Comparison of ENCODE assay signal across 23 cellular contexts in the genomic region with DNA sequence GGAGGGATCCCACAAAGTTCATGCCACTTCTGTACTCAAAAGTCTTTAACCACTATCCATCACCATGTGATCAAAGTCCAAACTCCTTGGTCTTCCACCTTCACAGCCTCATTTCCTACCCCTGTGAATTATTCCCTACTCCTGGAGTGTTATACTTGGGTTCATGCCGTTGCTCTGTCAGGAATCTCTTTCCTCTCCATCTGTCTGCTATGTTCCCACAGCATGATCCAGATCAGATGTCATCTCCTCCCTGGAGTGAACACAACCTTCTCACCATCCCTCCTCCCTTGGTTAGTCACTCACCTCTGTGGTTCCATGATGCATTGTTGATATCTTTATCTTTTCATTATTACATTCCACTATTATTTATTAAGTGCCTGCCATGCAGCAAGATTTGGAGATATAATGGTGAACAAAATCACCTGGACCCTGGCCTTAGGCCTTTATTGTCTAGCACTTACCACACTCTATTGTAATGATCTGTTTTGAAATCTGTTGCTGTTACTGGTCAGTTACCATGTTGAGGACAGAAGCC. TPM values are rescaled to one million over a fixed set of nuclear protein-coding genes. Genes with fewer than 3 reads are reported as not detected.
DNase-seq lines count a peak whose midpoint lies in the region; ATAC-seq, FAIRE-seq and TF ChIP-seq lines count a peak whose summit lies in the region.
"Had no signal": no experiment of that assay in that cellular context is flagged by ENCODE, and none has a peak within 500 bp of the region (broad histone marks: within the 10 kb centered on the region; RNA-seq: fewer than 3 reads in every experiment).

No MANE protein-coding gene starts in this region.

- TF ChIP-seq EP300 in transverse colon (IDR thresholded peaks at IDR 0.05; ENCODE audit: low read depth), result no peak

- H3K36me3 ChIP-seq in HEK293 (ENCODE audit: control insufficient read depth in 2 of 2, insufficient read depth in 1 of 2, low read length in 2 of 2), result no peaks in the 10 kb centered on the region
- H3K36me3 ChIP-seq in transverse colon, result no peaks in the 10 kb centered on the region
- H3K36me3 ChIP-seq: BE2C had no signal

- in situ Hi-C loops in transverse colon (cut with MboI; ENCODE audit: low pct_ligation_motif_present in 1 of 4, low pct_unique_long_range_greater_than_20kb in 1 of 4, low sequenced_read_pairs in 3 of 4), result no loop called here

- H3K27ac ChIP-seq in HEK293 (ENCODE audit: extremely low read depth, low read depth, low read length) (no peak overlapping the region), transverse colon (no peak overlapping the region)

- no peak for ATAC-seq in left lobe of liver
- no peak for ATAC-seq in GM18909 (IDR thresholded peaks at IDR 0.05; ENCODE audit: poor library complexity, unreplicated experiment)
- ATAC-seq in HG02588 (IDR thresholded peaks at IDR 0.05; ENCODE audit: unreplicated experiment), result no peak
- ATAC-seq: HCT116, HepG2 had no signal

- H3K9me3 ChIP-seq in HEK293 (ENCODE audit: control insufficient read depth, insufficient read depth, low read depth, low read length) (no peaks in the 10 kb centered on the region), transverse colon (no peaks in the 10 kb centered on the region)
- H3K9me3 ChIP-seq: BE2C had no signal

- CTCF ChIA-PET in HEK293 (lab: Yijun Ruan, JAX), result interaction anchor here (1.0 to 1.4 kb wide), 2 partner anchors 10 to 12 kb away, joined by 3 read pairs; no protein-coding TSS in a partner anchor

- WGBS in transverse colon (ENCODE audit: low coverage in 1 of 2), 2 donors, result 11 to 66% methylated on average over 1 of the region's 1 CpG

- DNase-seq in cerebellar cortex (ENCODE audit: low spot score) (peak; percentile 55), left lobe of liver (ENCODE audit: low spot score) (peak; percentile 6), transverse colon (no peak), GM19239 (ENCODE audit: insufficient read length, low spot score) (no peak)
- DNase-seq: ACHN; BE2C; CD4-positive, CD25-positive, alpha-beta regulatory T cell; CD8-positive, alpha-beta memory T cell; COR-L47; DMS 273 treated with DMSO at 0.1 percent for 48 hours; DMS53; DND-41; EL had no signal

- H3K4me1 ChIP-seq in HEK293 (ENCODE audit: control insufficient read depth, insufficient read depth, low read length) (no peaks in the 10 kb centered on the region), transverse colon (no peaks in the 10 kb centered on the region)
- H3K4me1 ChIP-seq: BE2C had no signal

- TF ChIP-seq CTCF in HEK293 (tag by site-specific recombination; IDR thresholded peaks at IDR 0.05) (no peak), transverse colon (IDR thresholded peaks at IDR 0.05) (no peak)

- TF ChIP-seq POLR2A in transverse colon (IDR thresholded peaks at IDR 0.05), result no peak

- FAIRE-seq in GM19239 (lab: Jason Lieb, UNC), result no peak
- FAIRE-seq: A204.1, G401.6, GM12891, H54, HepG2 had no signal

- no peaks in the 10 kb centered on the region for H3K27me3 ChIP-seq in transverse colon

- intact Hi-C loops in transverse colon (cut with DNase I; ENCODE audit: low total_unique reads), result no loop called here

- POLR2A ChIA-PET in HEK293 (lab: Yijun Ruan, JAX), result no interaction called here

- no peak overlapping the region for H3K4me3 ChIP-seq in HEK293 (ENCODE audit: low read depth, low read length)
- no peak overlapping the region for H3K4me3 ChIP-seq in transverse colon
- H3K4me3 ChIP-seq: GM23338 had no signal

TF ChIP-seq in HEK293, 187 proteins besides CTCF, POLR2A, EP300 and RAD21:
- TF ChIP-seq, protein P1, sequence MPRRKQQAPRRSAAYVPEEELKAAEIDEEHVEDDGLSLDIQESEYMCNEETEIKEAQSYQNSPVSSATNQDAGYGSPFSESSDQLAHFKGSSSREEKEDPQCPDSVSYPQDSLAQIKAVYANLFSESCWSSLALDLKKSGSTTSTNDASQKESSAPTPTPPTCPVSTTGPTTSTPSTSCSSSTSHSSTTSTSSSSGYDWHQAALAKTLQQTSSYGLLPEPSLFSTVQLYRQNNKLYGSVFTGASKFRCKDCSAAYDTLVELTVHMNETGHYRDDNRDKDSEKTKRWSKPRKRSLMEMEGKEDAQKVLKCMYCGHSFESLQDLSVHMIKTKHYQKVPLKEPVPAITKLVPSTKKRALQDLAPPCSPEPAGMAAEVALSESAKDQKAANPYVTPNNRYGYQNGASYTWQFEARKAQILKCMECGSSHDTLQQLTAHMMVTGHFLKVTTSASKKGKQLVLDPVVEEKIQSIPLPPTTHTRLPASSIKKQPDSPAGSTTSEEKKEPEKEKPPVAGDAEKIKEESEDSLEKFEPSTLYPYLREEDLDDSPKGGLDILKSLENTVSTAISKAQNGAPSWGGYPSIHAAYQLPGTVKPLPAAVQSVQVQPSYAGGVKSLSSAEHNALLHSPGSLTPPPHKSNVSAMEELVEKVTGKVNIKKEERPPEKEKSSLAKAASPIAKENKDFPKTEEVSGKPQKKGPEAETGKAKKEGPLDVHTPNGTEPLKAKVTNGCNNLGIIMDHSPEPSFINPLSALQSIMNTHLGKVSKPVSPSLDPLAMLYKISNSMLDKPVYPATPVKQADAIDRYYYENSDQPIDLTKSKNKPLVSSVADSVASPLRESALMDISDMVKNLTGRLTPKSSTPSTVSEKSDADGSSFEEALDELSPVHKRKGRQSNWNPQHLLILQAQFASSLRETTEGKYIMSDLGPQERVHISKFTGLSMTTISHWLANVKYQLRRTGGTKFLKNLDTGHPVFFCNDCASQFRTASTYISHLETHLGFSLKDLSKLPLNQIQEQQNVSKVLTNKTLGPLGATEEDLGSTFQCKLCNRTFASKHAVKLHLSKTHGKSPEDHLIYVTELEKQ (tag by site-specific recombination; IDR thresholded peaks at IDR 0.05; ENCODE audit: borderline replicate concordance), result no peak
- no peak for TF ChIP-seq SCRT1 (tag by site-specific recombination; IDR thresholded peaks at IDR 0.05; ENCODE audit: borderline replicate concordance)
- no peak for TF ChIP-seq GLI2 (tag by site-specific recombination; IDR thresholded peaks at IDR 0.05; ENCODE audit: borderline replicate concordance, low read depth)
- no peak for TF ChIP-seq ZFHX2 (tag by site-specific recombination; conservative IDR thresholded peaks at IDR 0.05)
- TF ChIP-seq ZIC2 (tag by site-specific recombination; IDR thresholded peaks at IDR 0.05), result peak; percentile 98
- no peak for TF ChIP-seq ZNF626 (tag by site-specific recombination; IDR thresholded peaks at IDR 0.05)
- TF ChIP-seq ZNF768 (tag by site-specific recombination; IDR thresholded peaks at IDR 0.05), result no peak

RNA-seq across cellular contexts. Expression of a gene that starts 22.4 kb away (rescaled TPM):
- total RNA-seq in left lobe of liver (not detected), transverse colon (not detected)
- total RNA-seq: CD4-positive, CD25-positive, alpha-beta regulatory T cell; CD8-positive, alpha-beta memory T cell; GM23338; HepG2 had no signal

RNA-seq across cellular contexts. Expression of a gene that starts 23.8 kb away (rescaled TPM):
- total RNA-seq in left lobe of liver, result 60.9 TPM
- total RNA-seq in transverse colon, result 10 to 100 TPM in 1 of 4 donors, 1 to 10 TPM in 3; 3.3 to 67.0 (median 4.0) TPM
- total RNA-seq: CD4-positive, CD25-positive, alpha-beta regulatory T cell; CD8-positive, alpha-beta memory T cell had no signal

RNA-seq across cellular contexts. Expression of a gene that starts 35.9 kb away (rescaled TPM):
- total RNA-seq in left lobe of liver (not detected), transverse colon (not detected)
- total RNA-seq: CD4-positive, CD25-positive, alpha-beta regulatory T cell; CD8-positive, alpha-beta memory T cell; GM23338; HepG2 had no signal

Comparison
In these comparisons a context has a peak if more than half of its experiments do, and no peak if none do; other contexts are left out.
1. DNase-seq: peak in cerebellar cortex (single experiment) and left lobe of liver (single experiment); none in transverse colon (single experiment) and GM19239 (single experiment).